In the genomic region with DNA sequence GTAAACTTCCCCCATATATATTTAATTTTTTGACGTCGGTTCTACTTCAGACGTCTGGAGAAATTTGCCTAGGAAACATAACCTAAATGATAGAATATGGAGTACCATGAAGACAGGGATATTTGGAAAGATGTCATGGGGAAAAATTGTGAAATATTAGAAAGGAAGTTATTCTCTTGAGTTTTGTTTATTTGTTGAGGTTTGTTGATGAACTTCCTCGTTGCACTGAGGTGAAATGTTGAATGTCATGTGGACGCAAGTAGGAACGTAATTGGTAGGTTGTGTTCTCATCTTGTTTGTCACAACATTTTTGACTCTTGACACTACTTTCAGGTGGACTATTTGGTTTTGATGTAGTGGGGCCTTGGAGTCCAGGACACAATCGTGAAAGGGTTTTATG, we compare ENCODE assay signal across 9 cellular contexts. TPM values are rescaled to one million over a fixed set of nuclear protein-coding genes. Genes with fewer than 3 reads are reported as not detected.
DNase-seq lines count a peak whose midpoint lies in the region; ATAC-seq and TF ChIP-seq lines count a peak whose summit lies in the region.
"Had no signal": no experiment of that assay in that cellular context is flagged by ENCODE, and none has a peak within 500 bp of the region (broad histone marks: within the 10 kb centered on the region; RNA-seq: fewer than 3 reads in every experiment).

No MANE protein-coding gene starts in this region.

- DNase-seq in SK-N-SH (no peak), glutamatergic neuron (no peak), spleen (no peak), HPDE6-E6E7 (ENCODE audit: extremely low spot score) (no peak)
- DNase-seq: activated CD4-positive, CD25-positive, alpha-beta regulatory T cell had no signal

- H3K4me3 ChIP-seq in SK-N-SH (ENCODE audit: low read depth in 2 of 2, low read length in 1 of 2) (peak overlapping the region; percentile 78 to 93; a peak in 3 of 4 replicates), spleen (peak overlapping the region in 6 of 8 donors; percentile 62 to 92 (median 78))

- TF ChIP-seq CTCF in SK-N-SH (IDR thresholded peaks at IDR 0.05), result no peak
- no peak for TF ChIP-seq CTCF in VCaP (conservative IDR thresholded peaks at IDR 0.05)
- TF ChIP-seq CTCF in glutamatergic neuron (IDR thresholded peaks at IDR 0.05; ENCODE audit: partially characterized antibody, unreplicated experiment), result no peak
- no peak for TF ChIP-seq CTCF in spleen (IDR thresholded peaks at IDR 0.05 in 8 of 11, conservative IDR thresholded peaks at IDR 0.05 in 3 of 11)

- no peaks in the 10 kb centered on the region for H3K36me3 Mint-ChIP-seq in glutamatergic neuron (ENCODE audit: unreplicated experiment)

- H3K9me2 ChIP-seq in SK-N-SH, result no peaks in the 10 kb centered on the region

- no peak for TF ChIP-seq EP300 in SK-N-SH (IDR thresholded peaks at IDR 0.05; ENCODE audit: borderline replicate concordance in 1 of 2, low read depth in 1 of 2, low read length in 1 of 2)

- H3K4me3 Mint-ChIP-seq in glutamatergic neuron (ENCODE audit: unreplicated experiment), result peak overlapping the region; percentile 85

- peaks cover 4% of the 10 kb centered on the region for H3K9me3 Mint-ChIP-seq in glutamatergic neuron (ENCODE audit: unreplicated experiment)

- no peak for ATAC-seq in SK-N-SH treated with all-trans-retinoic acid at 6 μM for 48 hours
- no peak for ATAC-seq in HG03025 (IDR thresholded peaks at IDR 0.05; ENCODE audit: low FRiP score, unreplicated experiment)
- ATAC-seq in GM18505 (IDR thresholded peaks at IDR 0.05; ENCODE audit: unreplicated experiment), result no peak

- peaks cover 4% of the 10 kb centered on the region for H3K27me3 Mint-ChIP-seq in glutamatergic neuron (ENCODE audit: unreplicated experiment)

- H3K4me1 Mint-ChIP-seq in glutamatergic neuron (ENCODE audit: low read depth, unreplicated experiment), result peaks cover 5% of the 10 kb centered on the region

- H3K79me2 ChIP-seq in SK-N-SH (ENCODE audit: insufficient read depth), result peaks cover 50% of the 10 kb centered on the region

- no peak overlapping the region for H3K27ac Mint-ChIP-seq in glutamatergic neuron (ENCODE audit: unreplicated experiment)

- H3F3A ChIP-seq in SK-N-SH (replicated peaks; ENCODE audit: insufficient read depth), result peaks cover 4% of the 10 kb centered on the region

- TF ChIP-seq POLR2A in spleen (IDR thresholded peaks at IDR 0.05), result no peak
- no peak for TF ChIP-seq POLR2A in GM18505 (IDR thresholded peaks at IDR 0.05; ENCODE audit: borderline replicate concordance, extremely low read depth, insufficient read depth, insufficient read length)

- TF ChIP-seq RAD21 in SK-N-SH (IDR thresholded peaks at IDR 0.05; ENCODE audit: low read length), result no peak

- intact Hi-C loops in spleen (cut with DNase I; ENCODE audit: low total_unique reads), result loop anchor here (5.0 kb wide), 1 partner anchor 70 kb away; a partner anchor contains a TSS

- peak overlapping the region in 1 of 2 experiments; percentile 64; a peak in 2 of 4 replicates for H3K27ac ChIP-seq in SK-N-SH (ENCODE audit: low read depth in 2 of 2, low read length in 1 of 2)
- peak overlapping the region; percentile 94 for H3K27ac ChIP-seq in VCaP
- H3K27ac ChIP-seq in spleen, result peak overlapping the region in 7 of 8 donors; percentile 95 to 99 (median 96)

- POLR2A ChIA-PET in SK-N-SH (lab: Yijun Ruan, JAX), result no interaction called here

- peak overlapping the region; percentile 92 for H3K4me2 ChIP-seq in SK-N-SH

- H3K27me3 ChIP-seq in SK-N-SH (ENCODE audit: insufficient read depth) (no peaks in the 10 kb centered on the region), spleen (replicated peaks in 1 of 7) (no peaks in the 10 kb centered on the region)

- H3K9ac ChIP-seq in SK-N-SH, result peak overlapping the region; percentile 82; the same call in 1 of the 2 replicates

- WGBS in SK-N-SH (ENCODE audit: low lambda C conversion rate), result 67% methylated on average over 7 of the region's 7 CpGs
- 53 to 72% (median 65%) methylated on average over 7 of the region's 7 CpGs for WGBS in spleen, 5 donors

- H3K9me3 ChIP-seq in SK-N-SH (no peaks in the 10 kb centered on the region), spleen (no peaks in the 10 kb centered on the region)

- CTCF ChIA-PET in SK-N-SH (lab: Yijun Ruan, JAX), result interaction anchor here (1.4 kb wide), 1 partner anchor 77 kb away, joined by 3 read pairs; no protein-coding TSS in a partner anchor

- H3K36me3 ChIP-seq in SK-N-SH (replicated peaks in 1 of 2; ENCODE audit: control insufficient read depth in 1 of 2, insufficient read depth in 2 of 2, low read length in 1 of 2) (no peaks in the 10 kb centered on the region), spleen (no peaks in the 10 kb centered on the region)

- H2AFZ ChIP-seq in SK-N-SH (ENCODE audit: low read depth), result peak overlapping the region; percentile 86; the same call in 1 of the 2 replicates

- H3K4me1 ChIP-seq in SK-N-SH (ENCODE audit: control insufficient read depth in 1 of 2, insufficient read depth in 2 of 2, low read depth in 1 of 2, low read length in 1 of 2) (peaks cover 0 to 12% of the 10 kb centered on the region in 2 experiments; a peak in 3 of 4 replicates), spleen (peaks cover 8 to 67% (median 24%) of the 10 kb centered on the region in 6 donors)

- no peaks in the 10 kb centered on the region for H4K20me1 ChIP-seq in SK-N-SH (ENCODE audit: insufficient read depth)

TF ChIP-seq in SK-N-SH, 30 proteins besides CTCF, POLR2A, EP300 and RAD21:
- TF ChIP-seq EZH2phosphoT487 (IDR thresholded peaks at IDR 0.05; ENCODE audit: borderline replicate concordance, low read depth) (no peak), POLR2AphosphoS5 (IDR thresholded peaks at IDR 0.05; ENCODE audit: low read depth, low read length) (no peak), YY1 (IDR thresholded peaks at IDR 0.05; ENCODE audit: low read depth) (no peak), GABPA (IDR thresholded peaks at IDR 0.05; ENCODE audit: low read depth) (no peak), NFIC (IDR thresholded peaks at IDR 0.05; ENCODE audit: borderline replicate concordance) (no peak), RCOR1 (IDR thresholded peaks at IDR 0.05; ENCODE audit: low read length) (no peak), FOXJ3 (CRISPR knock-in tag; IDR thresholded peaks at IDR 0.05) (no peak), RXRA (IDR thresholded peaks at IDR 0.05; ENCODE audit: borderline replicate concordance, low read depth) (no peak), FOSL2 (IDR thresholded peaks at IDR 0.05; ENCODE audit: borderline replicate concordance, low read depth) (no peak), SMC3 (IDR thresholded peaks at IDR 0.05; ENCODE audit: low read depth, low read length) (no peak), ELF1 (IDR thresholded peaks at IDR 0.05) (no peak), JUND (IDR thresholded peaks at IDR 0.05) (no peak), FOXM1 (IDR thresholded peaks at IDR 0.05; ENCODE audit: low read depth) (no peak), CHD2 (IDR thresholded peaks at IDR 0.05; ENCODE audit: low read length, partially characterized antibody) (no peak), MXI1 (IDR thresholded peaks at IDR 0.05; ENCODE audit: low read depth, low read length) (no peak), TEAD4 (IDR thresholded peaks at IDR 0.05; ENCODE audit: borderline replicate concordance, insufficient read depth) (no peak)

TF ChIP-seq in SK-N-SH treated with all-trans-retinoic acid at 6 μM for 48 hours, 23 proteins besides CTCF, POLR2A, EP300 and RAD21 (continues in another document):
- TF ChIP-seq ISL1 (CRISPR knock-in tag; IDR thresholded peaks at IDR 0.05), result no peak
- TF ChIP-seq BACH2 (CRISPR knock-in tag; IDR thresholded peaks at IDR 0.05; ENCODE audit: borderline replicate concordance), result no peak
- no peak for TF ChIP-seq ZFP30 (CRISPR knock-in tag; IDR thresholded peaks at IDR 0.05)
- no peak for TF ChIP-seq GLIS3 (CRISPR knock-in tag; IDR thresholded peaks at IDR 0.05)
- TF ChIP-seq ZC3H10 (CRISPR knock-in tag; IDR thresholded peaks at IDR 0.05), result no peak
- no peak for TF ChIP-seq ZNF565 (CRISPR knock-in tag; conservative IDR thresholded peaks at IDR 0.05; ENCODE audit: low read depth)
- TF ChIP-seq, protein P1, sequence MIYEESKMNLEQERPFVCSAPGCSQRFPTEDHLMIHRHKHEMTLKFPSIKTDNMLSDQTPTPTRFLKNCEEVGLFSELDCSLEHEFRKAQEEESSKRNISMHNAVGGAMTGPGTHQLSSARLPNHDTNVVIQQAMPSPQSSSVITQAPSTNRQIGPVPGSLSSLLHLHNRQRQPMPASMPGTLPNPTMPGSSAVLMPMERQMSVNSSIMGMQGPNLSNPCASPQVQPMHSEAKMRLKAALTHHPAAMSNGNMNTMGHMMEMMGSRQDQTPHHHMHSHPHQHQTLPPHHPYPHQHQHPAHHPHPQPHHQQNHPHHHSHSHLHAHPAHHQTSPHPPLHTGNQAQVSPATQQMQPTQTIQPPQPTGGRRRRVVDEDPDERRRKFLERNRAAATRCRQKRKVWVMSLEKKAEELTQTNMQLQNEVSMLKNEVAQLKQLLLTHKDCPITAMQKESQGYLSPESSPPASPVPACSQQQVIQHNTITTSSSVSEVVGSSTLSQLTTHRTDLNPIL (CRISPR knock-in tag; IDR thresholded peaks at IDR 0.05; ENCODE audit: low read depth), result no peak
- TF ChIP-seq TCF4 (CRISPR knock-in tag; IDR thresholded peaks at IDR 0.05; ENCODE audit: borderline replicate concordance), result no peak
- no peak for TF ChIP-seq SNAI2 (CRISPR knock-in tag; IDR thresholded peaks at IDR 0.05)
- no peak for TF ChIP-seq CSDC2 (CRISPR knock-in tag; IDR thresholded peaks at IDR 0.05)
- TF ChIP-seq, protein P2, sequence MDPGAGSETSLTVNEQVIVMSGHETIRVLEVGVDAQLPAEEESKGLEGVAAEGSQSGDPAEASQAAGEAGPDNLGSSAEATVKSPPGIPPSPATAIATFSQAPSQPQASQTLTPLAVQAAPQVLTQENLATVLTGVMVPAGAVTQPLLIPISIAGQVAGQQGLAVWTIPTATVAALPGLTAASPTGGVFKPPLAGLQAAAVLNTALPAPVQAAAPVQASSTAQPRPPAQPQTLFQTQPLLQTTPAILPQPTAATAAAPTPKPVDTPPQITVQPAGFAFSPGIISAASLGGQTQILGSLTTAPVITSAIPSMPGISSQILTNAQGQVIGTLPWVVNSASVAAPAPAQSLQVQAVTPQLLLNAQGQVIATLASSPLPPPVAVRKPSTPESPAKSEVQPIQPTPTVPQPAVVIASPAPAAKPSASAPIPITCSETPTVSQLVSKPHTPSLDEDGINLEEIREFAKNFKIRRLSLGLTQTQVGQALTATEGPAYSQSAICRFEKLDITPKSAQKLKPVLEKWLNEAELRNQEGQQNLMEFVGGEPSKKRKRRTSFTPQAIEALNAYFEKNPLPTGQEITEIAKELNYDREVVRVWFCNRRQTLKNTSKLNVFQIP (CRISPR knock-in tag; IDR thresholded peaks at IDR 0.05; ENCODE audit: borderline replicate concordance, low read depth), result no peak

RNA-seq across cellular contexts. Expression of a gene that starts 1.3 kb away (rescaled TPM):
- 10.4 and 12.8 TPM in 2 replicates for polyA plus RNA-seq in SK-N-SH (2012; rRNA removed)
- 14.0 and 14.4 TPM in 2 replicates for polyA plus RNA-seq in SK-N-SH (2012; cell fraction: cytosol; rRNA removed)
- polyA plus RNA-seq in SK-N-SH (2012; cell fraction: nucleus; rRNA removed), result 8.1 and 12.2 TPM in 2 replicates
- total RNA-seq in glutamatergic neuron (ENCODE audit: unreplicated experiment), result 8.1 TPM
- total RNA-seq in spleen, result 10 to 100 TPM; 14.4 to 44.8 (median 26.2) TPM
- 1 to 10 TPM; 2.6 to 6.0 (median 4.2) TPM for polyA plus RNA-seq in spleen
